In the genomic region with DNA sequence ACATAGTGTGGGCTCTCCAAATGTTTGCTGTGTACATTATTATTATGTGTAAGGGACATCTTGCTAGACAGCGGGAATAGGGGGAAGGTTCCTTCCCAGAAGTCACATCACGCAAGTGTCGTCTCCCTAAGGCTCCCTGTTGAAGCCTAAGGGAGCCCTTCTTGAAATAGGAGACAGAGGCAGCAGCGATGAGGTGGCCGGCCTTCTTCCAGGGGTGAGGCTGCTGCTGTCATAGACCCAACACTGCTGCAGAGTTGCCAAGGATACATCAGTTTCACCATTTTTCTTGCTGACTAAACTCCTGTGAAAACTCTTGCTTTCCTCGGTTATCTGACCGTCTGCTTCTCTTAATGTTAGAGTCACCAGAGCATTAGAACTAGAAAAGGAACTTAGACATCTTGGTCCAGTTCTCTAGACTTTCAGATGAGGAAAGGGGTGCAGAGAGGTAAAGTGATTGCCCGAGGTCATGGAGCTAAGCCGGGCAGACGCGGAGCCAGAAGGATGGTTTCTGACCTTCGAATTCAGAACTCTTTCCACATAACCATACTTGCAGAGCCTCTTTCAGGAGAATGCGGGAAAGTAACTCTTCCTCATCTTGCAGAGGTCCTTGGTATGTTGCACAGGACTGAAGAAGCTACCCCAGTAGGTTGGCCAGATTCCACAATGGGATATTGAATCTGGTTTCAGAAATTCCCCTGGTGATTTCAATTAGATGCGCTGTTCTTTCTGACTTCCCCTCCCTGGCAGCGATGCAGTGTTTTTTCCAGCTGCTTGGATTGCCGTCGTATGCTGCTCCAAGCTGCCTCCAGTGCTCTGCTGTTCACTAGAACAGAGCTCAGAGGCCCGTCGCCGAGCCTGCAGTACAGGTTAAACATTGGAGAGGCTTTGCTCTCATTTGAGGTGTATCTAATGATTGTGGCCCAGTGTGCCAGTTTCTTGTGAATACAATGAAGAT, we compare ENCODE assay signal across 22 cellular contexts.
DNase-seq lines count a peak whose midpoint lies in the region; TF ChIP-seq lines count a peak whose summit lies in the region.
"Had no signal": no experiment of that assay in that cellular context is flagged by ENCODE, and none has a peak within 500 bp of the region (broad histone marks: within the 10 kb centered on the region; RNA-seq: fewer than 3 reads in every experiment).

No MANE protein-coding gene starts in this region.

- H3K4me2 ChIP-seq in mesenchymal stem cell (ENCODE audit: low read length, poor library complexity, severe bottlenecking): no peak overlapping the region

- no peak overlapping the region for H2AK5ac ChIP-seq in mesenchymal stem cell (ENCODE audit: low read length, severe bottlenecking)

- H3K4me3 ChIP-seq in coronary artery (peak overlapping the region; percentile 25), mesenchymal stem cell (ENCODE audit: insufficient read depth in 1 of 2, low read depth in 1 of 2, low read length in 2 of 2) (peak overlapping the region in 1 of 2 experiments; percentile 74), tibial artery (no peak overlapping the region)
- H3K4me3 ChIP-seq: dorsolateral prefrontal cortex, gastrocnemius medialis had no signal

- TF ChIP-seq CTCF in coronary artery (IDR thresholded peaks at IDR 0.05) (no peak), tibial artery (IDR thresholded peaks at IDR 0.05) (no peak)

- no peak overlapping the region for H2BK120ac ChIP-seq in mesenchymal stem cell (ENCODE audit: low read depth, low read length)

- WGBS in mesenchymal stem cell: 92% methylated on average over 20 of the region's 20 CpGs

- intact Hi-C loops in tibial artery (cut with DNase I; ENCODE audit: low total_unique reads): no loop called here
- intact Hi-C loops in activated T-helper 1 cell treated with anti-CD3 and anti-CD28 coated beads, Interleukin-12 subunit alpha, Interleukin-12 subunit beta, Interleukin-2, Interleukin-4 antibody, amounts not matched to agents 30 ng/mL and 10 ng/mL and 1 ng/mL, durations not matched to agents 14 hours and 24 hours and 36 hours (cut with micrococcal nuclease): loop anchor here (10.0 kb wide), 1 partner anchor 302 kb away; no protein-coding TSS in a partner anchor

- no peak overlapping the region for H3K18ac ChIP-seq in mesenchymal stem cell (ENCODE audit: low read depth in 1 of 2, low read length in 2 of 2)

- no peak overlapping the region for H2BK5ac ChIP-seq in mesenchymal stem cell (ENCODE audit: low read depth, low read length, poor library complexity, severe bottlenecking)

- no peak overlapping the region for H2AFZ ChIP-seq in mesenchymal stem cell (ENCODE audit: low read depth, low read length)

- peaks cover 2% of the 10 kb centered on the region for H3K27me3 Mint-ChIP-seq in activated T-helper 1 cell treated with anti-CD3 and anti-CD28 coated beads, Interleukin-12 subunit alpha, Interleukin-12 subunit beta, Interleukin-2, Interleukin-4 antibody, amounts not matched to agents 30 ng/mL and 10 ng/mL and 1 ng/mL, durations not matched to agents 14 hours and 24 hours and 36 hours (ENCODE audit: insufficient read depth)
- H3K27me3 Mint-ChIP-seq: activated T-cell treated with anti-CD3 and anti-CD28 coated beads, Interleukin-2, amount 50 U/mL, for 24 hours had no signal

- no peak overlapping the region for H3K27ac Mint-ChIP-seq in activated T-helper 1 cell treated with anti-CD3 and anti-CD28 coated beads, Interleukin-12 subunit alpha, Interleukin-12 subunit beta, Interleukin-2, Interleukin-4 antibody, amounts not matched to agents 30 ng/mL and 10 ng/mL and 1 ng/mL, durations not matched to agents 14 hours and 24 hours and 36 hours
- H3K27ac Mint-ChIP-seq: activated T-cell treated with anti-CD3 and anti-CD28 coated beads, Interleukin-2, amount 50 U/mL, for 24 hours; progenitor cell of endocrine pancreas; T-helper 1 cell treated with Interleukin-12 subunit alpha and Interleukin-12 subunit beta and Interleukin-4 antibody, amounts not matched to agents 30 μg/mL and 1 μg/mL, for 36 hours had no signal

- no peaks in the 10 kb centered on the region for H3K36me3 Mint-ChIP-seq in activated T-helper 1 cell treated with anti-CD3 and anti-CD28 coated beads, Interleukin-12 subunit alpha, Interleukin-12 subunit beta, Interleukin-2, Interleukin-4 antibody, amounts not matched to agents 30 ng/mL and 10 ng/mL and 1 ng/mL, durations not matched to agents 14 hours and 24 hours and 36 hours (ENCODE audit: low read depth)

- H3K27me3 ChIP-seq in mesenchymal stem cell (ENCODE audit: control insufficient read depth in 1 of 2, insufficient read depth in 1 of 2, low read length in 2 of 2): no peaks in the 10 kb centered on the region
- no peaks in the 10 kb centered on the region for H3K27me3 ChIP-seq in tibial artery
- H3K27me3 ChIP-seq: dorsolateral prefrontal cortex, gastrocnemius medialis had no signal

- peak overlapping the region; percentile 89 for H3K9ac ChIP-seq in mesenchymal stem cell (ENCODE audit: low read length)

- no peak overlapping the region for H3K23ac ChIP-seq in mesenchymal stem cell (ENCODE audit: low read length in 2 of 2)

- peak; percentile 18 for DNase-seq in DMS 273 (lab: John Stamatoyannopoulos, UW; ENCODE audit: unreplicated experiment)
- DNase-seq in DMS 273 treated with DMSO at 0.1 percent for 48 hours (lab: John Stamatoyannopoulos, UW): no peak
- DNase-seq in coronary artery (ENCODE audit: low spot score): peak; percentile 55
- DNase-seq in mesenchymal stem cell: no peak
- DNase-seq in tibial artery: peak; percentile 61 to 65
- DNase-seq in activated T-helper 1 cell treated with anti-CD3 and anti-CD28 coated beads, Interleukin-12 subunit alpha, Interleukin-12 subunit beta, Interleukin-2, Interleukin-4 antibody, amounts not matched to agents 30 ng/mL and 10 ng/mL and 1 ng/mL, durations not matched to agents 14 hours and 24 hours and 36 hours (ENCODE audit: low spot score): no peak
- DNase-seq in SHP77 treated with DMSO at 0.1 percent for 48 hours (lab: John Stamatoyannopoulos, UW): no peak
- DNase-seq in T1000 (lab: John Stamatoyannopoulos, UW): no peak
- DNase-seq: activated CD4-positive, alpha-beta T cell treated with anti-CD3 and anti-CD28 coated beads for 48 hours; activated T-cell treated with anti-CD3 and anti-CD28 coated beads, Interleukin-2, amount 50 U/mL, for 24 hours; anterior cingulate cortex; COR-L47; dorsolateral prefrontal cortex; H9; Kasumi-1; NCI-H1436; NCI-H526; stimulated activated CD4-positive, alpha-beta T cell treated with anti-CD3 and anti-CD28 coated beads, Interleukin-4, amount 100 ng/mL, for 24 hours had no signal

- H3K27ac ChIP-seq in coronary artery (peak overlapping the region in 1 of 2 donors; percentile 32), mesenchymal stem cell (ENCODE audit: low read length, poor library complexity, severe bottlenecking) (no peak overlapping the region), tibial artery (no peak overlapping the region)
- H3K27ac ChIP-seq: 22Rv1 had no signal

- no peak overlapping the region for H2BK12ac ChIP-seq in mesenchymal stem cell (ENCODE audit: low read length in 2 of 2)

- H3K4ac ChIP-seq in mesenchymal stem cell (ENCODE audit: low read depth in 1 of 2, low read length in 2 of 2): no peak overlapping the region

- peaks cover 34% of the 10 kb centered on the region for H3K79me1 ChIP-seq in mesenchymal stem cell (replicated peaks; ENCODE audit: low read length, poor library complexity, severe bottlenecking)

- no peak overlapping the region for H2BK15ac ChIP-seq in mesenchymal stem cell (ENCODE audit: low read depth, poor library complexity, severe bottlenecking)

- peaks cover 18% of the 10 kb centered on the region for H3K4me1 Mint-ChIP-seq in activated T-helper 1 cell treated with anti-CD3 and anti-CD28 coated beads, Interleukin-12 subunit alpha, Interleukin-12 subunit beta, Interleukin-2, Interleukin-4 antibody, amounts not matched to agents 30 ng/mL and 10 ng/mL and 1 ng/mL, durations not matched to agents 14 hours and 24 hours and 36 hours (ENCODE audit: low read depth)

- H3K36me3 ChIP-seq in mesenchymal stem cell (ENCODE audit: control insufficient read depth in 1 of 2, insufficient read depth in 2 of 2, low read depth in 1 of 2, low read length in 2 of 2): peaks cover 0 to 3% of the 10 kb centered on the region in 2 experiments
- H3K36me3 ChIP-seq in tibial artery: no peaks in the 10 kb centered on the region
- H3K36me3 ChIP-seq: gastrocnemius medialis had no signal

- H3K9me3 Mint-ChIP-seq in activated T-helper 1 cell treated with anti-CD3 and anti-CD28 coated beads, Interleukin-12 subunit alpha, Interleukin-12 subunit beta, Interleukin-2, Interleukin-4 antibody, amounts not matched to agents 30 ng/mL and 10 ng/mL and 1 ng/mL, durations not matched to agents 14 hours and 24 hours and 36 hours: no peaks in the 10 kb centered on the region
- H3K9me3 Mint-ChIP-seq: activated T-cell treated with anti-CD3 and anti-CD28 coated beads, Interleukin-2, amount 50 U/mL, for 24 hours; H9; T-helper 1 cell treated with Interleukin-12 subunit alpha and Interleukin-12 subunit beta and Interleukin-4 antibody, amounts not matched to agents 30 μg/mL and 1 μg/mL, for 36 hours had no signal

- no peak overlapping the region for H4K8ac ChIP-seq in mesenchymal stem cell (ENCODE audit: low read length)

- H3K14ac ChIP-seq in mesenchymal stem cell (ENCODE audit: low read length in 2 of 2): no peak overlapping the region

- H3K4me3 Mint-ChIP-seq in activated T-helper 1 cell treated with anti-CD3 and anti-CD28 coated beads, Interleukin-12 subunit alpha, Interleukin-12 subunit beta, Interleukin-2, Interleukin-4 antibody, amounts not matched to agents 30 ng/mL and 10 ng/mL and 1 ng/mL, durations not matched to agents 14 hours and 24 hours and 36 hours: no peak overlapping the region
- H3K4me3 Mint-ChIP-seq: activated T-cell treated with anti-CD3 and anti-CD28 coated beads, Interleukin-2, amount 50 U/mL, for 24 hours; H9; T-helper 1 cell treated with Interleukin-12 subunit alpha and Interleukin-12 subunit beta and Interleukin-4 antibody, amounts not matched to agents 30 μg/mL and 1 μg/mL, for 36 hours had no signal

- no peaks in the 10 kb centered on the region for H3K9me3 ChIP-seq in mesenchymal stem cell (ENCODE audit: control insufficient read depth, low read length)
- H3K9me3 ChIP-seq in tibial artery: no peaks in the 10 kb centered on the region
- H3K9me3 ChIP-seq: gastrocnemius medialis had no signal

- H3K4me1 ChIP-seq in mesenchymal stem cell (ENCODE audit: control insufficient read depth, insufficient read depth, low read depth, low read length): no peaks in the 10 kb centered on the region
- H3K4me1 ChIP-seq in tibial artery: no peaks in the 10 kb centered on the region
- H3K4me1 ChIP-seq: gastrocnemius medialis had no signal

- no peak overlapping the region for H4K91ac ChIP-seq in mesenchymal stem cell (ENCODE audit: low read length)

Comparison
In these comparisons a context has a peak if more than half of its experiments do, and no peak if none do; other contexts are left out.
1. DNase-seq: peak in DMS 273 (single experiment), coronary artery (single experiment) and tibial artery (2 of 2); none in DMS 273 treated with DMSO at 0.1 percent for 48 hours (single experiment), mesenchymal stem cell (single experiment), activated T-helper 1 cell treated with anti-CD3 and anti-CD28 coated beads, Interleukin-12 subunit alpha, Interleukin-12 subunit beta, Interleukin-2, Interleukin-4 antibody, amounts not matched to agents 30 ng/mL and 10 ng/mL and 1 ng/mL, durations not matched to agents 14 hours and 24 hours and 36 hours (single experiment), SHP77 treated with DMSO at 0.1 percent for 48 hours (single experiment) and T1000 (single experiment).